ENCODE assay signal across 11 cellular contexts in genomic region chr13:73189365-73189764, GRCh38.
"Had no signal": no experiment of that assay in that cellular context is flagged by ENCODE, and none has a peak within 500 bp of the region (broad histone marks: within the 10 kb centered on the region; RNA-seq: fewer than 3 reads in every experiment).

No MANE protein-coding gene starts in this region.

- ATAC-seq: activated T-cell treated with anti-CD3 and anti-CD28 coated beads, Interleukin-2, amount 50 U/mL, for 4 hours; gastrocnemius medialis had no signal

- H3K27ac Mint-ChIP-seq: activated naive CD8-positive, alpha-beta T cell had no signal

- H3K27ac ChIP-seq: gastrocnemius medialis, stomach, uterus had no signal

- DNase-seq: activated CD4-positive, alpha-beta T cell treated with anti-CD3 and anti-CD28 coated beads, Interleukin-2, amount 50 U/mL, for 48 hours; activated CD4-positive, CD25-positive, alpha-beta regulatory T cell treated with anti-CD3 and anti-CD28 coated beads, Interleukin-2, amount 50 U/mL, for 72 hours; activated effector memory CD4-positive, alpha-beta T cell treated with anti-CD3 and anti-CD28 coated beads, Interleukin-2, amount 50 U/mL, for 16 hours; activated T-cell treated with anti-CD3 and anti-CD28 coated beads, Interleukin-2, amount 50 U/mL, for 4 hours; aorta; gastrocnemius medialis; stimulated activated CD4-positive, alpha-beta T cell treated with anti-CD3 and anti-CD28 coated beads, Interleukin-15, amount 100 ng/mL, for 24 hours; stomach; uterus had no signal

- H3K4me3 Mint-ChIP-seq: activated naive CD8-positive, alpha-beta T cell; activated T-cell treated with anti-CD3 and anti-CD28 coated beads, Interleukin-2, amount 50 U/mL, for 4 hours; nephron had no signal

- H3K36me3 ChIP-seq: gastrocnemius medialis, stomach, uterus had no signal

- H3K9me3 Mint-ChIP-seq: activated T-cell treated with anti-CD3 and anti-CD28 coated beads, Interleukin-2, amount 50 U/mL, for 4 hours; nephron had no signal

- H3K36me3 Mint-ChIP-seq: activated naive CD8-positive, alpha-beta T cell had no signal

- H3K27me3 ChIP-seq: gastrocnemius medialis, stomach, uterus had no signal

- H3K27me3 Mint-ChIP-seq: activated naive CD8-positive, alpha-beta T cell had no signal

- H3K9me3 ChIP-seq: gastrocnemius medialis, stomach, uterus had no signal

- H3K4me3 ChIP-seq: gastrocnemius medialis, stomach, uterus had no signal
